In genomic region chr4:107579099-107579498, GRCh38 we compare ENCODE assay signal across 2 cellular contexts.
TF ChIP-seq lines count a peak whose summit lies in the region.

No MANE protein-coding gene starts in this region.

TF ChIP-seq in HCT116, 20 proteins besides CTCF, POLR2A, EP300 and RAD21 (continued from another document):
- no peak for TF ChIP-seq ZBTB33 (IDR thresholded peaks at IDR 0.05; ENCODE audit: extremely low read depth, insufficient replicate concordance, low read length)
- no peak for TF ChIP-seq EGR1 (IDR thresholded peaks at IDR 0.05; ENCODE audit: low read depth)
- no peak for TF ChIP-seq FOSL1 (IDR thresholded peaks at IDR 0.05; ENCODE audit: low read depth)
- TF ChIP-seq REST (IDR thresholded peaks at IDR 0.05; ENCODE audit: low read depth) = no peak
- TF ChIP-seq SRF (IDR thresholded peaks at IDR 0.05; ENCODE audit: low read depth) = no peak

TF ChIP-seq in SK-N-SH, 30 proteins besides CTCF, POLR2A, EP300 and RAD21 (continued from another document):
- TF ChIP-seq REST (IDR thresholded peaks at IDR 0.05; ENCODE audit: low read depth, low read length) = no peak
- TF ChIP-seq EZH2phosphoT487 (IDR thresholded peaks at IDR 0.05; ENCODE audit: borderline replicate concordance, low read depth) = no peak
- TF ChIP-seq ZBTB33 (IDR thresholded peaks at IDR 0.05; ENCODE audit: borderline replicate concordance, low read depth) = no peak
- no peak for TF ChIP-seq USF2 (IDR thresholded peaks at IDR 0.05; ENCODE audit: borderline replicate concordance, low read depth, low read length)
